ENCODE assay signal across 15 cellular contexts in the genomic region with DNA sequence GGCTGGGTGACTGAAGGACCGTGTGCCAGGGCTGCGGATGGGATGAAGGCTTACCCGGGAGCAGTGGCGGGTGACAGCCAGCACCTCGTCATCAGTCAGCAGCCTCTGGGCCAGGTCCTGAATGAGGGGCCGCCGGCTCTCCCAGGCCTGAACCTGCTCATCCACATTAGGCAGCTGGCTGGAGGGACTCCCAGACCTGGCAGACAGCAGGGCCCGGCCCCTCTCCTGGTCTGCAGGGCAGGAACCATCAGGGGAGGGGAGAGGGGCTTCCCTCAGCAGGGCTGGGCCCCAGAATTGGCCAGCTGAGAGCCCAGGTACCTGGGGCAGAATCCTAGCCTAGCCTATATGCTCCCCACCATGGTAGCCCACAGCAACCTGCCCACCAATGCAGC.
"Had no signal": no experiment of that assay in that cellular context is flagged by ENCODE, and none has a peak within 500 bp of the region (broad histone marks: within the 10 kb centered on the region; RNA-seq: fewer than 3 reads in every experiment).

No MANE protein-coding gene starts in this region.

- H3K27ac ChIP-seq: coronary artery, hepatocyte, neutrophil, psoas muscle, right lobe of liver, thoracic aorta, transverse colon had no signal

- DNase-seq: effector CD4-positive, alpha-beta T cell; endodermal cell; naive thymus-derived CD4-positive, alpha-beta T cell; nephron progenitor cell; retina; right lobe of liver; stimulated activated CD4-positive, alpha-beta T cell treated with anti-CD3 and anti-CD28 coated beads, Interleukin-1b, Interleukin-23, amount 100 ng/mL, for 48 hours; stimulated activated naive B cell treated with anti-CD40 and anti-IgM and Interleukin-4, amounts not matched to agents 10 μg/mL and 1 μg/mL and 100 μg/mL, for 72 hours; stimulated activated naive CD8-positive, alpha-beta T cell treated with anti-CD3 and anti-CD28 coated beads, Interleukin-15, amount 100 ng/mL, for 72 hours; transverse colon had no signal

- H3K27me3 ChIP-seq: right lobe of liver had no signal

- H3K9me3 ChIP-seq: neutrophil, psoas muscle, right lobe of liver, thoracic aorta, transverse colon had no signal

- ATAC-seq: naive thymus-derived CD4-positive, alpha-beta T cell; psoas muscle; right lobe of liver; stimulated activated naive B cell treated with anti-CD40 and anti-IgM and Interleukin-4, amounts not matched to agents 10 μg/mL and 1 μg/mL and 100 μg/mL, for 72 hours; stimulated activated naive CD8-positive, alpha-beta T cell treated with anti-CD3 and anti-CD28 coated beads, Interleukin-15, amount 100 ng/mL, for 72 hours had no signal

- H3K9me3 Mint-ChIP-seq: endodermal cell; naive thymus-derived CD4-positive, alpha-beta T cell; nephron progenitor cell; stimulated activated naive B cell treated with anti-CD40 and anti-IgM and Interleukin-4, amounts not matched to agents 10 μg/mL and 1 μg/mL and 100 μg/mL, for 72 hours; stimulated activated naive CD8-positive, alpha-beta T cell treated with anti-CD3 and anti-CD28 coated beads, Interleukin-15, amount 100 ng/mL, for 72 hours had no signal

- H3K36me3 Mint-ChIP-seq: naive thymus-derived CD4-positive, alpha-beta T cell; stimulated activated naive B cell treated with anti-CD40 and anti-IgM and Interleukin-4, amounts not matched to agents 10 μg/mL and 1 μg/mL and 100 μg/mL, for 72 hours had no signal

- H3K4me3 Mint-ChIP-seq: endodermal cell; naive thymus-derived CD4-positive, alpha-beta T cell; nephron progenitor cell; stimulated activated naive B cell treated with anti-CD40 and anti-IgM and Interleukin-4, amounts not matched to agents 10 μg/mL and 1 μg/mL and 100 μg/mL, for 72 hours; stimulated activated naive CD8-positive, alpha-beta T cell treated with anti-CD3 and anti-CD28 coated beads, Interleukin-15, amount 100 ng/mL, for 72 hours had no signal

- H3K4me3 ChIP-seq: coronary artery, hepatocyte, psoas muscle, right lobe of liver, thoracic aorta, transverse colon had no signal

- H3K27ac Mint-ChIP-seq: endodermal cell; naive thymus-derived CD4-positive, alpha-beta T cell; nephron progenitor cell; stimulated activated naive CD8-positive, alpha-beta T cell treated with anti-CD3 and anti-CD28 coated beads, Interleukin-15, amount 100 ng/mL, for 72 hours had no signal

- H3K36me3 ChIP-seq: neutrophil, right lobe of liver, thoracic aorta, transverse colon had no signal
